In the genomic region with DNA sequence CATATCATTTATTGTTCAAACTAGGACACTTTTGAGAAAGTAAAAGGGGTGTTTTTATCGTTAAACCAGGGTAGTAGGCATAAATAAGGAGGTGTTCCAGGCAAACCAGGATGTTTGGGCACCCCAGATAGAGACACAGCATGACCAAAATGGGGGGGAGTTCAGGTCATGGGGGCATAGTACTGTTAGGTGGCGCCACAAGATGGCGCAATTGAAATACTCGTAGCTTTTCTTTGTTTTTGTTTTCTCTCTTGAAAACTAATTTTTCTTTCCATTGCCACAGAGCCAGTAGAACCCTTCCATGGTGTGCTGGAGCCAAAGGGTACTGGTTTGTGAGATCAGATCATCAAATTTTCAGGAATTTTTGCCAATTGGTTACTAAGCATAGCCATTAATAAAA, we compare ENCODE assay signal across 8 cellular contexts.
DNase-seq lines count a peak whose midpoint lies in the region; FAIRE-seq and TF ChIP-seq lines count a peak whose summit lies in the region.

No MANE protein-coding gene starts in this region.

- H3K9me3 Mint-ChIP-seq in astrocyte (ENCODE audit: unreplicated experiment), result no peaks in the 10 kb centered on the region

- peak; percentile 37 for TF ChIP-seq CTCF in GM12874 (IDR thresholded peaks at IDR 0.05; ENCODE audit: insufficient read depth, low read depth, low read length)
- TF ChIP-seq CTCF in astrocyte (IDR thresholded peaks at IDR 0.05; ENCODE audit: insufficient read depth, low read depth, low read length), result peak; percentile 20

- no peaks in the 10 kb centered on the region for H3K36me3 ChIP-seq in ACC112 (ENCODE audit: insufficient read depth, low read length)
- no peaks in the 10 kb centered on the region for H3K36me3 ChIP-seq in astrocyte (ENCODE audit: insufficient read depth, low read length)
- H3K36me3 ChIP-seq in mesendoderm (ENCODE audit: control insufficient read depth, insufficient read depth, low read length), result no peaks in the 10 kb centered on the region

- no peak overlapping the region for H3K4ac ChIP-seq in mesendoderm (ENCODE audit: low read depth, low read length)

- H2AFZ ChIP-seq in ACC112 (ENCODE audit: low read length, unreplicated experiment) (no peak overlapping the region), astrocyte (ENCODE audit: low read depth, low read length) (no peak overlapping the region)

- H3K79me1 ChIP-seq in mesendoderm (ENCODE audit: low read length), result no peaks in the 10 kb centered on the region

- DNase-seq in NOMO-1 (lab: John Stamatoyannopoulos, UW; ENCODE audit: unreplicated experiment in 2 of 2) (peak; percentile 19 to 27), astrocyte (ENCODE audit: low read depth) (no peak), kidney tubule cell (ENCODE audit: low spot score) (peak; percentile 19), NK-92 (lab: John Stamatoyannopoulos, UW; ENCODE audit: unreplicated experiment) (no peak), mesendoderm (no peak), 8988T (no peak)

- no peak overlapping the region for H3K23ac ChIP-seq in mesendoderm (ENCODE audit: low read length)

- H3K27ac Mint-ChIP-seq in astrocyte (ENCODE audit: unreplicated experiment), result no peak overlapping the region

- peaks cover 22% of the 10 kb centered on the region for H3K4me1 Mint-ChIP-seq in astrocyte (ENCODE audit: low read depth, unreplicated experiment)

- H2BK5ac ChIP-seq in mesendoderm (ENCODE audit: low read length), result no peak overlapping the region

- H3K9me3 ChIP-seq in astrocyte (ENCODE audit: insufficient read depth, low read depth, low read length), result no peaks in the 10 kb centered on the region

- H3K4me1 ChIP-seq in ACC112 (ENCODE audit: control insufficient read depth, insufficient read depth, low read length, unreplicated experiment) (peaks cover 35% of the 10 kb centered on the region), astrocyte (ENCODE audit: insufficient read depth, low read length) (peaks cover 25% of the 10 kb centered on the region), mesendoderm (ENCODE audit: control insufficient read depth, low read depth, low read length) (peaks cover 14% of the 10 kb centered on the region)

- H3K27ac ChIP-seq in ACC112 (ENCODE audit: low read depth, low read length) (peak overlapping the region; percentile 98), astrocyte (ENCODE audit: low read depth, low read length) (no peak overlapping the region), mesendoderm (ENCODE audit: low read depth, low read length) (no peak overlapping the region)

- WGBS in mesendoderm (ENCODE audit: extremely low coverage, insufficient coverage, low lambda C conversion rate), result no CpG with 5 or more reads among the region's 4 CpGs

- no peaks in the 10 kb centered on the region for H3K27me3 ChIP-seq in ACC112 (ENCODE audit: insufficient read depth, low read length)
- H3K27me3 ChIP-seq in astrocyte (ENCODE audit: insufficient read depth, low read length), result no peaks in the 10 kb centered on the region
- no peaks in the 10 kb centered on the region for H3K27me3 ChIP-seq in mesendoderm (ENCODE audit: insufficient read depth, low read length, poor library complexity)

- no peak overlapping the region for H4K8ac ChIP-seq in mesendoderm (ENCODE audit: low read depth, low read length)

- H3K4me2 ChIP-seq in astrocyte (ENCODE audit: low read length), result peak overlapping the region; percentile 50
- H3K4me2 ChIP-seq in mesendoderm (ENCODE audit: low read length), result no peak overlapping the region

- no peaks in the 10 kb centered on the region for H4K20me1 ChIP-seq in astrocyte (ENCODE audit: insufficient read depth, low read length)

- H3K4me3 ChIP-seq in ACC112 (ENCODE audit: low read depth, low read length), result no peak overlapping the region
- H3K4me3 ChIP-seq in astrocyte (ENCODE audit: insufficient read depth, low read depth, low read length), result no peak overlapping the region
- H3K4me3 ChIP-seq in mesendoderm (ENCODE audit: low read length), result no peak overlapping the region

- H3K18ac ChIP-seq in mesendoderm (ENCODE audit: low read length), result no peak overlapping the region

- H3K79me2 ChIP-seq in ACC112 (ENCODE audit: control insufficient read depth, insufficient read depth, low read length, unreplicated experiment), result no peaks in the 10 kb centered on the region
- H3K79me2 ChIP-seq in astrocyte (ENCODE audit: insufficient read depth, low read length), result no peaks in the 10 kb centered on the region
- H3K79me2 ChIP-seq in mesendoderm (ENCODE audit: control insufficient read depth, insufficient read depth, low read length), result no peaks in the 10 kb centered on the region

- H3K56ac ChIP-seq in mesendoderm (ENCODE audit: low read length), result no peak overlapping the region

- peak overlapping the region; percentile 31 for H3K9ac ChIP-seq in astrocyte (ENCODE audit: low read length)
- no peak overlapping the region for H3K9ac ChIP-seq in mesendoderm (ENCODE audit: low read length)

- FAIRE-seq in astrocyte (lab: Jason Lieb, UNC), result peak; percentile 96

- no peaks in the 10 kb centered on the region for H3K36me3 Mint-ChIP-seq in astrocyte (ENCODE audit: low read depth, unreplicated experiment)

- no peak overlapping the region for H2AK5ac ChIP-seq in mesendoderm (ENCODE audit: low read length)

- no peak overlapping the region for H2BK120ac ChIP-seq in mesendoderm (ENCODE audit: low read depth, low read length)

- H3K4me3 Mint-ChIP-seq in astrocyte (ENCODE audit: unreplicated experiment), result no peak overlapping the region

- H2BK15ac ChIP-seq in mesendoderm (replicated peaks; ENCODE audit: low read depth), result no peak overlapping the region

- peaks cover 3% of the 10 kb centered on the region for H3K27me3 Mint-ChIP-seq in astrocyte (ENCODE audit: low read depth, unreplicated experiment)

- H4K5ac ChIP-seq in mesendoderm (ENCODE audit: low read length), result no peak overlapping the region

Comparison
In these comparisons a context has a peak if more than half of its experiments do, and no peak if none do; other contexts are left out.
1. DNase-seq: peak in NOMO-1 (2 of 2) and kidney tubule cell (single experiment); none in astrocyte (single experiment), NK-92 (single experiment), mesendoderm (single experiment) and 8988T (single experiment).